8 cellular contexts compared by ENCODE assay signal in the genomic region with DNA sequence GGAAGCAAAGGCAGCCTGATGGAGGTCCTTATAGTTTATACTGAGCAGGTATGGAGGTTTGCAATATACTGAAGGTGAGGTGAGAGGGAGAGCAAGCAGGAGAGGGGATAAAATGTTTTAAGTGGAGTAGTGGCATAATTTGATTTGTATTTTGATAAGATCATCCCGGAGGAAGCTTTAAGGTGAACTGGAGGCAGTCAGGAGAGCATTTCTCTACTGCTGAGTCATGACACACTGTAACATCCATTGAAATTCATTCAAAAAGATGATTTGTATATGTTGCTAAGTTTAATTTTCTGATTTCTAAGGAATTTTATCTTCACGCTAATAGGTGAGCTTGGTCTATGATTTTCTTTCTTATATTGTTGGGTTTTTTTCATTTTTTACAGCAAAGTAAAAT.
"Had no signal": no experiment of that assay in that cellular context is flagged by ENCODE, and none has a peak within 500 bp of the region (broad histone marks: within the 10 kb centered on the region; RNA-seq: fewer than 3 reads in every experiment).

No MANE protein-coding gene starts in this region.

- H3K27ac ChIP-seq: HL-60 had no signal

- DNase-seq: GOT3, H7, HFFc6 had no signal

- ATAC-seq: HCT116, HepG2 had no signal

- FAIRE-seq: HepG2 had no signal

- H3K4me1 Mint-ChIP-seq: IgD-negative memory B cell had no signal

- H3K27ac Mint-ChIP-seq: HFFc6, IgD-negative memory B cell had no signal

- H3K9me3 ChIP-seq: HAP-1 had no signal

- H3K27me3 Mint-ChIP-seq: IgD-negative memory B cell had no signal

- H3K9me3 Mint-ChIP-seq: IgD-negative memory B cell had no signal

- H3K36me3 ChIP-seq: HAP-1 had no signal

- H3K4me3 ChIP-seq: HAP-1 had no signal

- H3K4me3 Mint-ChIP-seq: HFFc6, IgD-negative memory B cell had no signal
